ENCODE assay signal across 8 cellular contexts in genomic region chr1:75723989-75724471, GRCh38. TPM values are rescaled to one million over a fixed set of nuclear protein-coding genes. Genes with fewer than 3 reads are reported as not detected.
DNase-seq lines count a peak whose midpoint lies in the region; ATAC-seq, FAIRE-seq and TF ChIP-seq lines count a peak whose summit lies in the region.

No MANE protein-coding gene starts in this region.

- dilution Hi-C loops in IMR-90 (cut with HindIII; ENCODE audit: low sequenced_read_pairs, unreplicated experiment): no loop called here

- peak overlapping the region; percentile 96 for H3K4me3 ChIP-seq in IMR-90 (ENCODE audit: insufficient read depth, low read depth, low read length)
- H3K4me3 ChIP-seq in thyroid gland (replicated peaks in 1 of 3): peak overlapping the region; percentile 23 to 85 (median 47)

- peak overlapping the region; percentile 96 for H4K91ac ChIP-seq in IMR-90 (ENCODE audit: insufficient read depth, low read depth, low read length)

- peak overlapping the region; percentile 100 for H2AFZ ChIP-seq in IMR-90 (replicated peaks; ENCODE audit: low read length, poor library complexity)

- peak overlapping the region; percentile 97 for H2AK9ac ChIP-seq in IMR-90 (replicated peaks; ENCODE audit: low read depth, low read length, poor library complexity)

- H3K36me3 Mint-ChIP-seq in activated naive CD4-positive, alpha-beta T cell treated with anti-CD3 and anti-CD28 coated beads, Interleukin-2, amount 50 U/mL, for 24 hours: no peaks in the 10 kb centered on the region

- TF ChIP-seq POLR2A in IMR-90 (IDR thresholded peaks at IDR 0.05; ENCODE audit: low read depth, low read length) (no peak), thyroid gland (IDR thresholded peaks at IDR 0.05) (no peak)

- H3K36me3 ChIP-seq in IMR-90 (ENCODE audit: control insufficient read depth, insufficient read depth, low read length): no peaks in the 10 kb centered on the region
- H3K36me3 ChIP-seq in thyroid gland: no peaks in the 10 kb centered on the region

- ATAC-seq in GM21723 (IDR thresholded peaks at IDR 0.05; ENCODE audit: unreplicated experiment) (peak; percentile 76), IMR-90 (ENCODE audit: low read depth) (peak; percentile 90)

- H3K27me3 Mint-ChIP-seq in activated naive CD4-positive, alpha-beta T cell treated with anti-CD3 and anti-CD28 coated beads, Interleukin-2, amount 50 U/mL, for 24 hours: no peaks in the 10 kb centered on the region

- TF ChIP-seq RAD21 in IMR-90 (IDR thresholded peaks at IDR 0.05; ENCODE audit: low read length): no peak

- peak overlapping the region; percentile 92 for H3K23ac ChIP-seq in IMR-90 (ENCODE audit: low read depth, low read length)

- CTCF ChIA-PET in IMR-90 (lab: Yijun Ruan, JAX): no interaction called here

- H3K14ac ChIP-seq in IMR-90 (replicated peaks; ENCODE audit: low read depth, low read length): peak overlapping the region; percentile 90

- peaks cover 2% of the 10 kb centered on the region; the same call in 1 of the 2 replicates for H3K4me1 ChIP-seq in IMR-90 (ENCODE audit: control insufficient read depth, insufficient read depth, low read length)
- H3K4me1 ChIP-seq in thyroid gland: peaks cover 4 to 21% of the 10 kb centered on the region in 2 donors

- peak overlapping the region; percentile 97 for H3K9ac ChIP-seq in IMR-90 (ENCODE audit: low read depth, low read length)

- H2AK5ac ChIP-seq in IMR-90 (ENCODE audit: low read depth, low read length): peak overlapping the region; percentile 59; the same call in 1 of the 2 replicates

- peak overlapping the region; percentile 87 for H3K18ac ChIP-seq in IMR-90 (ENCODE audit: low read depth, low read length)

- peak overlapping the region; percentile 99 for H4K5ac ChIP-seq in IMR-90 (ENCODE audit: low read depth, low read length)

- intact Hi-C loops in IMR-90 (cut with micrococcal nuclease): loop anchor here (1.0 kb wide), 1 partner anchor 62 kb away; the partner anchor contains the start of gene RABGGTB
- intact Hi-C loops in thyroid gland (cut with DNase I): loop anchor here (10.0 kb wide), 1 partner anchor 61 kb away; the partner anchor contains the start of gene RABGGTB

- H3K27ac ChIP-seq in IMR-90 (ENCODE audit: insufficient read depth, low read length) (peak overlapping the region; percentile 99), thyroid gland (peak overlapping the region; percentile 59 to 96 (median 94))

- BruUV-seq in IMR-90 (replicated peaks; lab: Mats Ljungman, UMichigan): no TSS peak

- peak overlapping the region; percentile 92 for H3K4me2 ChIP-seq in IMR-90 (ENCODE audit: low read depth, low read length)

- TF ChIP-seq CTCF in IMR-90 (conservative IDR thresholded peaks at IDR 0.05; ENCODE audit: low read depth, low read length) (no peak), thyroid gland (IDR thresholded peaks at IDR 0.05) (no peak)

- H3K9me3 ChIP-seq in IMR-90 (ENCODE audit: control insufficient read depth, insufficient read depth, low read length) (no peaks in the 10 kb centered on the region), thyroid gland (no peaks in the 10 kb centered on the region)

- DNase-seq in Daoy (ENCODE audit: low read depth) (peak; percentile 94), IMR-90 (peak; percentile 64), RCC 7860 (ENCODE audit: low spot score) (peak; percentile 61), glomerular visceral epithelial cell (ENCODE audit: extremely low spot score) (peak; percentile 85), nucleus accumbens (lab: John Stamatoyannopoulos, UW) (peak in 46 of 56 donors; percentile 34 to 93 (median 86)), thyroid gland (peak; percentile 86 to 88)

- H3K56ac ChIP-seq in IMR-90 (ENCODE audit: extremely low read depth, insufficient read depth, low read length): peak overlapping the region; percentile 90

- in situ Hi-C loops in IMR-90 (cut with MboI; ENCODE audit: low sequenced_read_pairs): loop anchor here (10.0 kb wide), 1 partner anchor 61 kb away; the partner anchor contains the start of gene RABGGTB

- H3K9me3 Mint-ChIP-seq in activated naive CD4-positive, alpha-beta T cell treated with anti-CD3 and anti-CD28 coated beads, Interleukin-2, amount 50 U/mL, for 24 hours: no peaks in the 10 kb centered on the region

- FAIRE-seq in RCC 7860 (lab: Jason Lieb, UNC): no peak

- peak overlapping the region; percentile 92 for H2BK120ac ChIP-seq in IMR-90 (ENCODE audit: low read depth, low read length)

- peak overlapping the region; percentile 98 for H3K27ac Mint-ChIP-seq in activated naive CD4-positive, alpha-beta T cell treated with anti-CD3 and anti-CD28 coated beads, Interleukin-2, amount 50 U/mL, for 24 hours

- no peak overlapping the region for H2BK20ac ChIP-seq in IMR-90 (ENCODE audit: low read depth, low read length)

- H4K8ac ChIP-seq in IMR-90 (ENCODE audit: low read depth in 2 of 2, low read length in 2 of 2): peak overlapping the region; percentile 97 to 99

- no CpG with 5 or more reads among the region's 30 CpGs for WGBS in IMR-90 (ENCODE audit: extremely low coverage in 2 of 2, insufficient read length in 1 of 2), 2 experiments
- WGBS in thyroid gland, 2 donors: 2 to 10% methylated on average over 17 to 30 of the region's 30 CpGs

- peak overlapping the region; percentile 94 for H3K4ac ChIP-seq in IMR-90 (ENCODE audit: low read depth, low read length)

- H3K4me3 Mint-ChIP-seq in activated naive CD4-positive, alpha-beta T cell treated with anti-CD3 and anti-CD28 coated beads, Interleukin-2, amount 50 U/mL, for 24 hours: peak overlapping the region; percentile 99

- POLR2A ChIA-PET in IMR-90 (lab: Charles Lee; ENCODE audit: unreplicated experiment): no interaction called here

- peak overlapping the region; percentile 72; the same call in 1 of the 3 replicates for H2BK15ac ChIP-seq in IMR-90 (ENCODE audit: low read depth, low read length)

- H4K20me1 ChIP-seq in IMR-90 (ENCODE audit: insufficient read depth, low read length): no peaks in the 10 kb centered on the region; the same call in 1 of the 2 replicates

- H2BK5ac ChIP-seq in IMR-90 (ENCODE audit: low read depth, low read length, poor library complexity, severe bottlenecking): peak overlapping the region; percentile 98

- H3K79me1 ChIP-seq in IMR-90 (ENCODE audit: low read depth in 1 of 2, low read length in 2 of 2): peaks cover 4 to 26% of the 10 kb centered on the region in 2 experiments; a peak in 3 of 4 replicates

- H3K27me3 ChIP-seq in IMR-90 (ENCODE audit: control insufficient read depth, insufficient read depth, low read length) (no peaks in the 10 kb centered on the region), thyroid gland (no peaks in the 10 kb centered on the region)

- peaks cover 43% of the 10 kb centered on the region for H3K4me1 Mint-ChIP-seq in activated naive CD4-positive, alpha-beta T cell treated with anti-CD3 and anti-CD28 coated beads, Interleukin-2, amount 50 U/mL, for 24 hours

- H3K9me1 ChIP-seq in IMR-90 (ENCODE audit: insufficient read depth, low read length): 0 out of 2 replicates have a peak, but pooled peaks cover 4% of the 10 kb centered on the region

TF ChIP-seq in IMR-90, 13 proteins besides CTCF, POLR2A, EP300 and RAD21:
- TF ChIP-seq BHLHE40 (IDR thresholded peaks at IDR 0.05; ENCODE audit: low read depth, low read length): no peak
- no peak for TF ChIP-seq RFX5 (IDR thresholded peaks at IDR 0.05; ENCODE audit: low read depth, low read length)
- no peak for TF ChIP-seq SMC3 (IDR thresholded peaks at IDR 0.05; ENCODE audit: low read depth, low read length)
- TF ChIP-seq USF2 (IDR thresholded peaks at IDR 0.05; ENCODE audit: low read depth, low read length): no peak
- no peak for TF ChIP-seq FOS (IDR thresholded peaks at IDR 0.05; ENCODE audit: low read depth, low read length)
- no peak for TF ChIP-seq NFE2L2 (IDR thresholded peaks at IDR 0.05; ENCODE audit: low read depth, low read length)
- TF ChIP-seq CEBPB (IDR thresholded peaks at IDR 0.05; ENCODE audit: low read depth, low read length): no peak
TF ChIP-seq in IMR-90: peak in this region for 0.

RNA-seq across cellular contexts. Expression of gene ACADM, which starts 0.5 kb away (rescaled TPM):
- total RNA-seq in Daoy (2014; rRNA removed; shearing (Covaris generic)): 117 and 149 TPM in 2 replicates
- total RNA-seq in IMR-90 (2012; rRNA removed) (8.6 and 21.9 TPM in 2 replicates), thyroid gland (10 to 100 TPM; 65.3 to 69.9 (median 68.7) TPM)
- polyA plus RNA-seq in IMR-90 (2012; rRNA removed): 15.1 and 18.5 TPM in 2 replicates
- 3.2 and 4.0 TPM in 2 replicates for polyA plus RNA-seq in IMR-90 (2012; cell fraction: cytosol; rRNA removed)
- 1.4 and 12.5 TPM in 2 replicates for polyA plus RNA-seq in IMR-90 (2012; cell fraction: nucleus; rRNA removed; ENCODE audit: low replicate concordance)

Comparison
In these comparisons a context has a peak if more than half of its experiments do, and no peak if none do; other contexts are left out.
1. Peak in every context shown above with its lines: DNase-seq, ATAC-seq, H3K4me3 ChIP-seq and H3K27ac ChIP-seq.